1 cellular context compared by ENCODE assay signal in the genomic region with DNA sequence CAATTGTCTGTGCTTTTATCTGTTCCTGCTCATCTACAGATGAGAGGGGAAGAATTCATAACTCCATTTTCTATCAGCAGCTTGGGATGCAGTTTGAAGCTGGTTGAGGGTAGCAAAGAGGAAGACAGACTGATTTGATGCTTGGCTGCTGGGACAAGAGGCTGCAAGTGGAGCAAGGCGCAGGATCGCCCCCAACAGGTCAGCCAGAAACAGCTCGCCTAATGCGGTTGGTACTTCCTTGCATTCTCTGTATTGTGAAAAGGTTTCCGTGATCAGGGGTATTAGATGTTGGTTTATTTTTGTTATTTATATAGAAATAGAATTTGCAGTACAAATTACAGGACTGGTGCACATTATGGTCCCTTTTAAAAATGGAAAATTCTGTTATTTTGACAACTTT.
TF ChIP-seq lines count a peak whose summit lies in the region.

No MANE protein-coding gene starts in this region.

TF ChIP-seq in SK-N-SH treated with all-trans-retinoic acid at 6 μM for 48 hours, 23 proteins besides CTCF, POLR2A, EP300 and RAD21 (continued from another document):
- TF ChIP-seq, protein P1, sequence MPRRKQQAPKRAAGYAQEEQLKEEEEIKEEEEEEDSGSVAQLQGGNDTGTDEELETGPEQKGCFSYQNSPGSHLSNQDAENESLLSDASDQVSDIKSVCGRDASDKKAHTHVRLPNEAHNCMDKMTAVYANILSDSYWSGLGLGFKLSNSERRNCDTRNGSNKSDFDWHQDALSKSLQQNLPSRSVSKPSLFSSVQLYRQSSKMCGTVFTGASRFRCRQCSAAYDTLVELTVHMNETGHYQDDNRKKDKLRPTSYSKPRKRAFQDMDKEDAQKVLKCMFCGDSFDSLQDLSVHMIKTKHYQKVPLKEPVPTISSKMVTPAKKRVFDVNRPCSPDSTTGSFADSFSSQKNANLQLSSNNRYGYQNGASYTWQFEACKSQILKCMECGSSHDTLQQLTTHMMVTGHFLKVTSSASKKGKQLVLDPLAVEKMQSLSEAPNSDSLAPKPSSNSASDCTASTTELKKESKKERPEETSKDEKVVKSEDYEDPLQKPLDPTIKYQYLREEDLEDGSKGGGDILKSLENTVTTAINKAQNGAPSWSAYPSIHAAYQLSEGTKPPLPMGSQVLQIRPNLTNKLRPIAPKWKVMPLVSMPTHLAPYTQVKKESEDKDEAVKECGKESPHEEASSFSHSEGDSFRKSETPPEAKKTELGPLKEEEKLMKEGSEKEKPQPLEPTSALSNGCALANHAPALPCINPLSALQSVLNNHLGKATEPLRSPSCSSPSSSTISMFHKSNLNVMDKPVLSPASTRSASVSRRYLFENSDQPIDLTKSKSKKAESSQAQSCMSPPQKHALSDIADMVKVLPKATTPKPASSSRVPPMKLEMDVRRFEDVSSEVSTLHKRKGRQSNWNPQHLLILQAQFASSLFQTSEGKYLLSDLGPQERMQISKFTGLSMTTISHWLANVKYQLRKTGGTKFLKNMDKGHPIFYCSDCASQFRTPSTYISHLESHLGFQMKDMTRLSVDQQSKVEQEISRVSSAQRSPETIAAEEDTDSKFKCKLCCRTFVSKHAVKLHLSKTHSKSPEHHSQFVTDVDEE (CRISPR knock-in tag; IDR thresholded peaks at IDR 0.05) = no peak
- no peak for TF ChIP-seq SNAI2 (CRISPR knock-in tag; IDR thresholded peaks at IDR 0.05)
- TF ChIP-seq, protein P2, sequence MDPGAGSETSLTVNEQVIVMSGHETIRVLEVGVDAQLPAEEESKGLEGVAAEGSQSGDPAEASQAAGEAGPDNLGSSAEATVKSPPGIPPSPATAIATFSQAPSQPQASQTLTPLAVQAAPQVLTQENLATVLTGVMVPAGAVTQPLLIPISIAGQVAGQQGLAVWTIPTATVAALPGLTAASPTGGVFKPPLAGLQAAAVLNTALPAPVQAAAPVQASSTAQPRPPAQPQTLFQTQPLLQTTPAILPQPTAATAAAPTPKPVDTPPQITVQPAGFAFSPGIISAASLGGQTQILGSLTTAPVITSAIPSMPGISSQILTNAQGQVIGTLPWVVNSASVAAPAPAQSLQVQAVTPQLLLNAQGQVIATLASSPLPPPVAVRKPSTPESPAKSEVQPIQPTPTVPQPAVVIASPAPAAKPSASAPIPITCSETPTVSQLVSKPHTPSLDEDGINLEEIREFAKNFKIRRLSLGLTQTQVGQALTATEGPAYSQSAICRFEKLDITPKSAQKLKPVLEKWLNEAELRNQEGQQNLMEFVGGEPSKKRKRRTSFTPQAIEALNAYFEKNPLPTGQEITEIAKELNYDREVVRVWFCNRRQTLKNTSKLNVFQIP (CRISPR knock-in tag; IDR thresholded peaks at IDR 0.05; ENCODE audit: borderline replicate concordance, low read depth) = no peak
